Comparison of ENCODE assay signal across 1 cellular context in the genomic region with DNA sequence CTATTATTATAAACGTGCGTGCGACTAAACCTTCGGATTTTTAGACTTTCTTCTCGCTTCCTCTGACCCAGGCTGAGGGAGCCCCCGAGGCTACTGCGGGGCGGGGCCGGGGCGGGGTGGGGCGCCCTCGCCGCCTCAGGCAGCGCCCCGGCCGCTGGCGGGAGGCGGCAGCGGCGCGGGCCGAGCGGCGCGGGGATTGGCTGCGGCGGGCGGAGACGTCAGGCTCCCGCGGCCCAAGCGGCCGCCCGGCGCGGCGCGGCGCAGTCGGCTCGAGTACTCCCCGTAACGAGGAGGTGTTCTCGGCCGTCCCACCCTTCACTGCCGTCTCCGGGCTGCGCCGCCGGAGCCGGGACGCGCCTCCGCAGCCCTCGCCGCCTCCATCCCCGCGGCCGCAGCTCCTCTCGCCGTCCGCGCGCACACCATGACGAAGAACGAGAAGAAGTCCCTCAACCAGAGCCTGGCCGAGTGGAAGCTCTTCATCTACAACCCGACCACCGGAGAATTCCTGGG.
TF ChIP-seq lines count a peak whose summit lies in the region.

ATP1B3 (plus strand) TSS at position 263 of the 510 bp plus-strand sequence; CDS start at position 422, 159 bp downstream.

TF ChIP-seq in HepG2, 621 proteins besides CTCF, POLR2A, EP300 and RAD21 (continued from another document and continues in another):
- TF ChIP-seq ZBTB10 (CRISPR knock-in tag; IDR thresholded peaks at IDR 0.05; ENCODE audit: borderline replicate concordance) (peak; percentile 67; the same call in 1 of the 2 replicates), HOXA3 (CRISPR knock-in tag; IDR thresholded peaks at IDR 0.05) (peak; percentile 50), IRX3 (CRISPR knock-in tag; IDR thresholded peaks at IDR 0.05; ENCODE audit: borderline replicate concordance, low read depth) (no peak), ZNF841 (CRISPR knock-in tag; IDR thresholded peaks at IDR 0.05; ENCODE audit: borderline replicate concordance) (no peak), SOX5 (CRISPR knock-in tag; IDR thresholded peaks at IDR 0.05; ENCODE audit: borderline replicate concordance) (no peak), PRPF4 (IDR thresholded peaks at IDR 0.05; ENCODE audit: low read depth, low read length, poor library complexity, severe bottlenecking) (no peak), GABPB1 (CRISPR knock-in tag; IDR thresholded peaks at IDR 0.05) (peak; percentile 63; the same call in 1 of the 2 replicates), RBAK (CRISPR knock-in tag; IDR thresholded peaks at IDR 0.05) (no peak), HOXA9 (CRISPR knock-in tag; IDR thresholded peaks at IDR 0.05; ENCODE audit: borderline replicate concordance) (no peak), REXO4 (CRISPR knock-in tag; IDR thresholded peaks at IDR 0.05; ENCODE audit: borderline replicate concordance) (no peak), ZNF720 (CRISPR knock-in tag; IDR thresholded peaks at IDR 0.05) (no peak), ZNF746 (CRISPR knock-in tag; IDR thresholded peaks at IDR 0.05) (0 out of 2 replicates have a peak, but pooled peaks have one; percentile 26), SNAPC4 (CRISPR knock-in tag; IDR thresholded peaks at IDR 0.05) (no peak), RFXANK (CRISPR knock-in tag; IDR thresholded peaks at IDR 0.05) (no peak), ZNF138 (CRISPR knock-in tag; IDR thresholded peaks at IDR 0.05; ENCODE audit: low read depth) (no peak), HDAC1 (CRISPR knock-in tag; IDR thresholded peaks at IDR 0.05) (peak; percentile 55; the same call in 1 of the 2 replicates), DNMT1 (CRISPR knock-in tag; IDR thresholded peaks at IDR 0.05) (no peak), GATAD1 (CRISPR knock-in tag; IDR thresholded peaks at IDR 0.05) (peak; percentile 43; the same call in 1 of the 2 replicates), STAT6 (CRISPR knock-in tag; IDR thresholded peaks at IDR 0.05; ENCODE audit: borderline replicate concordance) (no peak), ZNF503 (CRISPR knock-in tag; IDR thresholded peaks at IDR 0.05) (no peak), PRMT3 (CRISPR knock-in tag; IDR thresholded peaks at IDR 0.05; ENCODE audit: borderline replicate concordance, low read depth) (0 out of 2 replicates have a peak, but pooled peaks have one; percentile 1), NFE2L1 (CRISPR knock-in tag; IDR thresholded peaks at IDR 0.05; ENCODE audit: borderline replicate concordance) (no peak), CCDC6 (CRISPR knock-in tag; IDR thresholded peaks at IDR 0.05) (peak; percentile 59; the same call in 1 of the 2 replicates), RARA (CRISPR knock-in tag; IDR thresholded peaks at IDR 0.05) (no peak), HNRNPH1 (optimal IDR thresholded peaks at IDR 0.05; ENCODE audit: low read depth, low read length) (no peak), SMYD3 (CRISPR knock-in tag; IDR thresholded peaks at IDR 0.05) (no peak), TCF7L2 (IDR thresholded peaks at IDR 0.05; ENCODE audit: low read depth, low read length) (no peak), SMAD3 (CRISPR knock-in tag; IDR thresholded peaks at IDR 0.05) (no peak), JARID2 (CRISPR knock-in tag; IDR thresholded peaks at IDR 0.05; ENCODE audit: insufficient replicate concordance) (no peak), ZNF615 (CRISPR knock-in tag; IDR thresholded peaks at IDR 0.05; ENCODE audit: borderline replicate concordance) (no peak), MIER3 (CRISPR knock-in tag; IDR thresholded peaks at IDR 0.05; ENCODE audit: borderline replicate concordance) (no peak), PHF21A (CRISPR knock-in tag; IDR thresholded peaks at IDR 0.05) (0 out of 2 replicates have a peak, but pooled peaks have one; percentile 34), ZNF230 (CRISPR knock-in tag; IDR thresholded peaks at IDR 0.05) (no peak), ZFP37 (CRISPR knock-in tag; IDR thresholded peaks at IDR 0.05; ENCODE audit: borderline replicate concordance) (no peak), ZSCAN20 (CRISPR knock-in tag; IDR thresholded peaks at IDR 0.05; ENCODE audit: borderline replicate concordance) (no peak), RBM39 (IDR thresholded peaks at IDR 0.05; ENCODE audit: low read depth, low read length, poor library complexity, severe bottlenecking) (peak; percentile 67), TAF1 (CRISPR knock-in tag; IDR thresholded peaks at IDR 0.05) (peak; percentile 94), GFI1 (CRISPR knock-in tag; IDR thresholded peaks at IDR 0.05; ENCODE audit: borderline replicate concordance) (no peak; the same call in 1 of the 2 replicates), CEBPG (CRISPR knock-in tag; IDR thresholded peaks at IDR 0.05) (no peak), MXI1 (IDR thresholded peaks at IDR 0.05; ENCODE audit: borderline replicate concordance, low read depth, low read length) (no peak), KDM1A (CRISPR knock-in tag; IDR thresholded peaks at IDR 0.05) (no peak), ZNF670 (CRISPR knock-in tag; IDR thresholded peaks at IDR 0.05; ENCODE audit: borderline replicate concordance) (no peak), ZBTB8A (CRISPR knock-in tag; IDR thresholded peaks at IDR 0.05; ENCODE audit: borderline replicate concordance, low read depth) (no peak), TFE3 (CRISPR knock-in tag; IDR thresholded peaks at IDR 0.05) (no peak)
- TF ChIP-seq, protein P1, sequence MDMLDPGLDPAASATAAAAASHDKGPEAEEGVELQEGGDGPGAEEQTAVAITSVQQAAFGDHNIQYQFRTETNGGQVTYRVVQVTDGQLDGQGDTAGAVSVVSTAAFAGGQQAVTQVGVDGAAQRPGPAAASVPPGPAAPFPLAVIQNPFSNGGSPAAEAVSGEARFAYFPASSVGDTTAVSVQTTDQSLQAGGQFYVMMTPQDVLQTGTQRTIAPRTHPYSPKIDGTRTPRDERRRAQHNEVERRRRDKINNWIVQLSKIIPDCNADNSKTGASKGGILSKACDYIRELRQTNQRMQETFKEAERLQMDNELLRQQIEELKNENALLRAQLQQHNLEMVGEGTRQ (IDR thresholded peaks at IDR 0.05; ENCODE audit: low read depth, low read length), result no peak
- TF ChIP-seq, protein P1 (CRISPR knock-in tag; IDR thresholded peaks at IDR 0.05; ENCODE audit: borderline replicate concordance), result no peak
- TF ChIP-seq, protein P2, sequence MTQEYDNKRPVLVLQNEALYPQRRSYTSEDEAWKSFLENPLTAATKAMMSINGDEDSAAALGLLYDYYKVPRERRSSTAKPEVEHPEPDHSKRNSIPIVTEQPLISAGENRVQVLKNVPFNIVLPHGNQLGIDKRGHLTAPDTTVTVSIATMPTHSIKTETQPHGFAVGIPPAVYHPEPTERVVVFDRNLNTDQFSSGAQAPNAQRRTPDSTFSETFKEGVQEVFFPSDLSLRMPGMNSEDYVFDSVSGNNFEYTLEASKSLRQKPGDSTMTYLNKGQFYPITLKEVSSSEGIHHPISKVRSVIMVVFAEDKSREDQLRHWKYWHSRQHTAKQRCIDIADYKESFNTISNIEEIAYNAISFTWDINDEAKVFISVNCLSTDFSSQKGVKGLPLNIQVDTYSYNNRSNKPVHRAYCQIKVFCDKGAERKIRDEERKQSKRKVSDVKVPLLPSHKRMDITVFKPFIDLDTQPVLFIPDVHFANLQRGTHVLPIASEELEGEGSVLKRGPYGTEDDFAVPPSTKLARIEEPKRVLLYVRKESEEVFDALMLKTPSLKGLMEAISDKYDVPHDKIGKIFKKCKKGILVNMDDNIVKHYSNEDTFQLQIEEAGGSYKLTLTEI (CRISPR knock-in tag; conservative IDR thresholded peaks at IDR 0.05), result no peak
